1 cellular context compared by ENCODE assay signal in the genomic region with DNA sequence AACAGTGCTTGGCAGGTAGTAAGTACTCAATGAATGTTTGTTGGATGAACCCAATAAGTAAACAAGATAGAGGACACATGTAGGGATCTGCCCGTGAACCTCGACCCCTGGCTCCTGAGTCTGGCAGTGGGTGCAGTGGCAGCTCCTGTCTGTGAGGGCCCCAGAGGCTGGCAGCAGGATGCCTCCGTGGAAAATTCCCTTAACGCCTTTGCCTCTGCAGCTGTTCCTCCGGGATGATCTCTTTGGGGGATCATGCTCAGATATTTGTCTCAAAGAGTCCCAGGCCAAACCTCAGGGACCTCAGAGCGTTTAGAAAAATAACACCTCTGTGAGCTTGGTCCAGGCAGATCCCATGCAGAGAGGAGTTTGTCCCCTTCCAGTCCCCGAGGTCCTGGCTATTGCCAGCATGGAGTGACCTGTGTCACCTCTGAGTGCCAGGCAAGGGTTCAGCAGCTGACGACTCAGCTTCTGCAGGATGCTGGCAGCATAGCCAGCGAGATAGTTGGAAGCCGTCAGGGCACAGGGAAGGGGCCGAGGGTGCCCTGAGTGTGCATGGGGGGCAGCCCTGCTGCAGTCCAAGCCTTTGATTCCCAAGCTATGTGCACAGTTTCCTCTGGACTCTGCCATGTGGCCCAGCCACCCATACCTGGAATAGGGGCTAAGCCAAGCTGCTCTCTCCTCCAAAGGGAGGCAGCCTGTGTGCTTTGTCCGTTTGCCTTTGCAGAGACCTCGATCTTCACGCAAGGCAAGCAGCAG.
TF ChIP-seq lines count a peak whose summit lies in the region.

No MANE protein-coding gene starts in this region.

TF ChIP-seq in K562, 482 proteins besides CTCF, POLR2A, EP300 and RAD21:
- TF ChIP-seq PTRF (tag; IDR thresholded peaks at IDR 0.05) = no peak
- TF ChIP-seq ZNF644 (tag; IDR thresholded peaks at IDR 0.05; ENCODE audit: low read depth) = no peak
- no peak for TF ChIP-seq CSDE1 (IDR thresholded peaks at IDR 0.05)
- TF ChIP-seq, protein P1, sequence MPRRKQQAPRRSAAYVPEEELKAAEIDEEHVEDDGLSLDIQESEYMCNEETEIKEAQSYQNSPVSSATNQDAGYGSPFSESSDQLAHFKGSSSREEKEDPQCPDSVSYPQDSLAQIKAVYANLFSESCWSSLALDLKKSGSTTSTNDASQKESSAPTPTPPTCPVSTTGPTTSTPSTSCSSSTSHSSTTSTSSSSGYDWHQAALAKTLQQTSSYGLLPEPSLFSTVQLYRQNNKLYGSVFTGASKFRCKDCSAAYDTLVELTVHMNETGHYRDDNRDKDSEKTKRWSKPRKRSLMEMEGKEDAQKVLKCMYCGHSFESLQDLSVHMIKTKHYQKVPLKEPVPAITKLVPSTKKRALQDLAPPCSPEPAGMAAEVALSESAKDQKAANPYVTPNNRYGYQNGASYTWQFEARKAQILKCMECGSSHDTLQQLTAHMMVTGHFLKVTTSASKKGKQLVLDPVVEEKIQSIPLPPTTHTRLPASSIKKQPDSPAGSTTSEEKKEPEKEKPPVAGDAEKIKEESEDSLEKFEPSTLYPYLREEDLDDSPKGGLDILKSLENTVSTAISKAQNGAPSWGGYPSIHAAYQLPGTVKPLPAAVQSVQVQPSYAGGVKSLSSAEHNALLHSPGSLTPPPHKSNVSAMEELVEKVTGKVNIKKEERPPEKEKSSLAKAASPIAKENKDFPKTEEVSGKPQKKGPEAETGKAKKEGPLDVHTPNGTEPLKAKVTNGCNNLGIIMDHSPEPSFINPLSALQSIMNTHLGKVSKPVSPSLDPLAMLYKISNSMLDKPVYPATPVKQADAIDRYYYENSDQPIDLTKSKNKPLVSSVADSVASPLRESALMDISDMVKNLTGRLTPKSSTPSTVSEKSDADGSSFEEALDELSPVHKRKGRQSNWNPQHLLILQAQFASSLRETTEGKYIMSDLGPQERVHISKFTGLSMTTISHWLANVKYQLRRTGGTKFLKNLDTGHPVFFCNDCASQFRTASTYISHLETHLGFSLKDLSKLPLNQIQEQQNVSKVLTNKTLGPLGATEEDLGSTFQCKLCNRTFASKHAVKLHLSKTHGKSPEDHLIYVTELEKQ (CRISPR knock-in tag; IDR thresholded peaks at IDR 0.05) = no peak
- no peak for TF ChIP-seq RBM34 (IDR thresholded peaks at IDR 0.05; ENCODE audit: borderline replicate concordance, insufficient read depth, low read length)
- TF ChIP-seq IRF2 (CRISPR knock-in tag; IDR thresholded peaks at IDR 0.05) = no peak
- no peak for TF ChIP-seq ASH1L (IDR thresholded peaks at IDR 0.05; ENCODE audit: borderline replicate concordance, low read depth, partially characterized antibody)
- TF ChIP-seq GABPB2 (CRISPR knock-in tag; conservative IDR thresholded peaks at IDR 0.05) = no peak
- TF ChIP-seq, protein P2, sequence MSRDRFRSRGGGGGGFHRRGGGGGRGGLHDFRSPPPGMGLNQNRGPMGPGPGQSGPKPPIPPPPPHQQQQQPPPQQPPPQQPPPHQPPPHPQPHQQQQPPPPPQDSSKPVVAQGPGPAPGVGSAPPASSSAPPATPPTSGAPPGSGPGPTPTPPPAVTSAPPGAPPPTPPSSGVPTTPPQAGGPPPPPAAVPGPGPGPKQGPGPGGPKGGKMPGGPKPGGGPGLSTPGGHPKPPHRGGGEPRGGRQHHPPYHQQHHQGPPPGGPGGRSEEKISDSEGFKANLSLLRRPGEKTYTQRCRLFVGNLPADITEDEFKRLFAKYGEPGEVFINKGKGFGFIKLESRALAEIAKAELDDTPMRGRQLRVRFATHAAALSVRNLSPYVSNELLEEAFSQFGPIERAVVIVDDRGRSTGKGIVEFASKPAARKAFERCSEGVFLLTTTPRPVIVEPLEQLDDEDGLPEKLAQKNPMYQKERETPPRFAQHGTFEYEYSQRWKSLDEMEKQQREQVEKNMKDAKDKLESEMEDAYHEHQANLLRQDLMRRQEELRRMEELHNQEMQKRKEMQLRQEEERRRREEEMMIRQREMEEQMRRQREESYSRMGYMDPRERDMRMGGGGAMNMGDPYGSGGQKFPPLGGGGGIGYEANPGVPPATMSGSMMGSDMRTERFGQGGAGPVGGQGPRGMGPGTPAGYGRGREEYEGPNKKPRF (IDR thresholded peaks at IDR 0.05; ENCODE audit: low read depth, low read length) = no peak
- no peak for TF ChIP-seq CHD4 (IDR thresholded peaks at IDR 0.05; ENCODE audit: insufficient read depth, insufficient replicate concordance, low read depth, low read length, poor library complexity, severe bottlenecking)
- TF ChIP-seq CEBPG (CRISPR knock-in tag; IDR thresholded peaks at IDR 0.05) = no peak
- no peak for TF ChIP-seq CEBPG (tag; conservative IDR thresholded peaks at IDR 0.05 in 1 of 2, IDR thresholded peaks at IDR 0.05 in 1 of 2)
- no peak for TF ChIP-seq ZNF695 (CRISPR knock-in tag; IDR thresholded peaks at IDR 0.05)
- no peak for TF ChIP-seq L3MBTL2 (IDR thresholded peaks at IDR 0.05)
- TF ChIP-seq TOE1 (IDR thresholded peaks at IDR 0.05; ENCODE audit: borderline replicate concordance) = no peak
- no peak for TF ChIP-seq TOE1 (CRISPR knock-in tag; IDR thresholded peaks at IDR 0.05; ENCODE audit: borderline replicate concordance, low read depth)
- TF ChIP-seq, protein P3, sequence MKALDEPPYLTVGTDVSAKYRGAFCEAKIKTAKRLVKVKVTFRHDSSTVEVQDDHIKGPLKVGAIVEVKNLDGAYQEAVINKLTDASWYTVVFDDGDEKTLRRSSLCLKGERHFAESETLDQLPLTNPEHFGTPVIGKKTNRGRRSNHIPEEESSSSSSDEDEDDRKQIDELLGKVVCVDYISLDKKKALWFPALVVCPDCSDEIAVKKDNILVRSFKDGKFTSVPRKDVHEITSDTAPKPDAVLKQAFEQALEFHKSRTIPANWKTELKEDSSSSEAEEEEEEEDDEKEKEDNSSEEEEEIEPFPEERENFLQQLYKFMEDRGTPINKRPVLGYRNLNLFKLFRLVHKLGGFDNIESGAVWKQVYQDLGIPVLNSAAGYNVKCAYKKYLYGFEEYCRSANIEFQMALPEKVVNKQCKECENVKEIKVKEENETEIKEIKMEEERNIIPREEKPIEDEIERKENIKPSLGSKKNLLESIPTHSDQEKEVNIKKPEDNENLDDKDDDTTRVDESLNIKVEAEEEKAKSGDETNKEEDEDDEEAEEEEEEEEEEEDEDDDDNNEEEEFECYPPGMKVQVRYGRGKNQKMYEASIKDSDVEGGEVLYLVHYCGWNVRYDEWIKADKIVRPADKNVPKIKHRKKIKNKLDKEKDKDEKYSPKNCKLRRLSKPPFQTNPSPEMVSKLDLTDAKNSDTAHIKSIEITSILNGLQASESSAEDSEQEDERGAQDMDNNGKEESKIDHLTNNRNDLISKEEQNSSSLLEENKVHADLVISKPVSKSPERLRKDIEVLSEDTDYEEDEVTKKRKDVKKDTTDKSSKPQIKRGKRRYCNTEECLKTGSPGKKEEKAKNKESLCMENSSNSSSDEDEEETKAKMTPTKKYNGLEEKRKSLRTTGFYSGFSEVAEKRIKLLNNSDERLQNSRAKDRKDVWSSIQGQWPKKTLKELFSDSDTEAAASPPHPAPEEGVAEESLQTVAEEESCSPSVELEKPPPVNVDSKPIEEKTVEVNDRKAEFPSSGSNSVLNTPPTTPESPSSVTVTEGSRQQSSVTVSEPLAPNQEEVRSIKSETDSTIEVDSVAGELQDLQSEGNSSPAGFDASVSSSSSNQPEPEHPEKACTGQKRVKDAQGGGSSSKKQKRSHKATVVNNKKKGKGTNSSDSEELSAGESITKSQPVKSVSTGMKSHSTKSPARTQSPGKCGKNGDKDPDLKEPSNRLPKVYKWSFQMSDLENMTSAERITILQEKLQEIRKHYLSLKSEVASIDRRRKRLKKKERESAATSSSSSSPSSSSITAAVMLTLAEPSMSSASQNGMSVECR (CRISPR knock-in tag; IDR thresholded peaks at IDR 0.05) = no peak
- TF ChIP-seq ZKSCAN1 (IDR thresholded peaks at IDR 0.05; ENCODE audit: low read depth, low read length) = no peak
- TF ChIP-seq HNRNPH1 (optimal IDR thresholded peaks at IDR 0.05; ENCODE audit: low read depth, low read length) = no peak
- TF ChIP-seq, protein P4, sequence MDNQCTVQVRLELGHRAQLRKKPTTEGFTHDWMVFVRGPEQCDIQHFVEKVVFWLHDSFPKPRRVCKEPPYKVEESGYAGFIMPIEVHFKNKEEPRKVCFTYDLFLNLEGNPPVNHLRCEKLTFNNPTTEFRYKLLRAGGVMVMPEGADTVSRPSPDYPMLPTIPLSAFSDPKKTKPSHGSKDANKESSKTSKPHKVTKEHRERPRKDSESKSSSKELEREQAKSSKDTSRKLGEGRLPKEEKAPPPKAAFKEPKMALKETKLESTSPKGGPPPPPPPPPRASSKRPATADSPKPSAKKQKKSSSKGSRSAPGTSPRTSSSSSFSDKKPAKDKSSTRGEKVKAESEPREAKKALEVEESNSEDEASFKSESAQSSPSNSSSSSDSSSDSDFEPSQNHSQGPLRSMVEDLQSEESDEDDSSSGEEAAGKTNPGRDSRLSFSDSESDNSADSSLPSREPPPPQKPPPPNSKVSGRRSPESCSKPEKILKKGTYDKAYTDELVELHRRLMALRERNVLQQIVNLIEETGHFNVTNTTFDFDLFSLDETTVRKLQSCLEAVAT (IDR thresholded peaks at IDR 0.05) = no peak
- TF ChIP-seq ETV5 (CRISPR knock-in tag; IDR thresholded peaks at IDR 0.05; ENCODE audit: low read depth) = no peak
